Comparison of ENCODE assay signal across 1 cellular context in genomic region chr22:19130959-19131684, GRCh38.
TF ChIP-seq lines count a peak whose summit lies in the region.

Gene TSSK2 (plus strand): TSS chr22:19131308. CDS start chr22:19131400, 92 bp downstream.

TF ChIP-seq in GM23338, 12 proteins besides CTCF, POLR2A, EP300 and RAD21 (continued from another document):
- TF ChIP-seq ZNF462 (CRISPR knock-in tag; IDR thresholded peaks at IDR 0.05) (no peak), EZH2phosphoT487 (IDR thresholded peaks at IDR 0.05; ENCODE audit: unreplicated experiment) (no peak), ETS1 (IDR thresholded peaks at IDR 0.05) (no peak), EZH2 (IDR thresholded peaks at IDR 0.05; ENCODE audit: low read depth, unreplicated experiment) (no peak)
TF ChIP-seq in GM23338: peak in this region for 0.
